Comparison of ENCODE assay signal across 20 cellular contexts in the genomic region with DNA sequence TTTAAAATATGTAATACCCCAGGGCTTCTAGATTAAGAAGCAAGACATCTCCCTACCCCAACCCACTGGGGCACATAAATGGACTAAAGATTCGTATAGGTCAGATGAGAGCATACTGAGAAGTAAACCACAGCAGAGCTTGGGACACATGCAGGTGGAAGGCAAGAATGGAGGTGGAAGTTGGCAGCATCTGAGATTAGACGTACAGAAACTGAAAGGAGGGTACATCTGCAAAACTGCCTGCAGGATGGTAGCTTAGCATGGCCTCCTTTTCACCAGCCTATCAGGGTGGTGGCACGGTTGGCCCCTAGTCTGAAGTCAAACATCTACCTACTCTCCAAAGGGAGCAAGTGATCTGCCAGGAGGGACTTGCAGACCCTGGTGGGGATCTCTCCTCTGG.
"Had no signal": no experiment of that assay in that cellular context is flagged by ENCODE, and none has a peak within 500 bp of the region (broad histone marks: within the 10 kb centered on the region; RNA-seq: fewer than 3 reads in every experiment).

No MANE protein-coding gene starts in this region.

- DNase-seq: cortex of kidney; dorsolateral prefrontal cortex; effector memory CD8-positive, alpha-beta T cell; esophagus squamous epithelium; foreskin fibroblast; glutamatergic neuron; islet precursor cell; mammary epithelial cell; mucosa of descending colon; naive thymus-derived CD8-positive, alpha-beta T cell; posterior cingulate gyrus; sigmoid colon; stimulated activated CD4-positive, alpha-beta T cell treated with anti-CD3 and anti-CD28 coated beads, Interleukin-2, amount 100 ng/mL, for 24 hours; stimulated activated CD4-positive, alpha-beta T cell treated with anti-CD3 and anti-CD28 coated beads, Interleukin-4, amount 100 ng/mL, for 4 hours; stimulated activated naive B cell treated with anti-CD40 and anti-IgM and Interleukin-4, amounts not matched to agents 10 μg/mL and 1 μg/mL and 100 μg/mL, for 72 hours; stimulated activated naive CD8-positive, alpha-beta T cell treated with anti-CD3 and anti-CD28 coated beads, Interleukin-15, amount 100 ng/mL, for 72 hours had no signal

- ATAC-seq: effector memory CD8-positive, alpha-beta T cell; gastroesophageal sphincter; left lobe of liver; mucosa of descending colon; naive thymus-derived CD8-positive, alpha-beta T cell; stimulated activated naive B cell treated with anti-CD40 and anti-IgM and Interleukin-4, amounts not matched to agents 10 μg/mL and 1 μg/mL and 100 μg/mL, for 72 hours; stimulated activated naive CD8-positive, alpha-beta T cell treated with anti-CD3 and anti-CD28 coated beads, Interleukin-15, amount 100 ng/mL, for 72 hours had no signal

- H3K4me3 ChIP-seq: dorsolateral prefrontal cortex, esophagus squamous epithelium, gastroesophageal sphincter, mucosa of descending colon, sigmoid colon, skin epidermis had no signal

- H3K27ac ChIP-seq: dorsolateral prefrontal cortex, esophagus squamous epithelium, gastroesophageal sphincter, neutrophil, sigmoid colon had no signal

- H3K36me3 ChIP-seq: esophagus squamous epithelium, gastroesophageal sphincter, neutrophil, sigmoid colon had no signal

- H3K9me3 ChIP-seq: esophagus squamous epithelium, gastroesophageal sphincter, mucosa of descending colon, neutrophil, sigmoid colon had no signal

- H3K27me3 ChIP-seq: dorsolateral prefrontal cortex, esophagus squamous epithelium, gastroesophageal sphincter, neutrophil, sigmoid colon had no signal
